ENCODE assay signal across 14 cellular contexts in the genomic region with DNA sequence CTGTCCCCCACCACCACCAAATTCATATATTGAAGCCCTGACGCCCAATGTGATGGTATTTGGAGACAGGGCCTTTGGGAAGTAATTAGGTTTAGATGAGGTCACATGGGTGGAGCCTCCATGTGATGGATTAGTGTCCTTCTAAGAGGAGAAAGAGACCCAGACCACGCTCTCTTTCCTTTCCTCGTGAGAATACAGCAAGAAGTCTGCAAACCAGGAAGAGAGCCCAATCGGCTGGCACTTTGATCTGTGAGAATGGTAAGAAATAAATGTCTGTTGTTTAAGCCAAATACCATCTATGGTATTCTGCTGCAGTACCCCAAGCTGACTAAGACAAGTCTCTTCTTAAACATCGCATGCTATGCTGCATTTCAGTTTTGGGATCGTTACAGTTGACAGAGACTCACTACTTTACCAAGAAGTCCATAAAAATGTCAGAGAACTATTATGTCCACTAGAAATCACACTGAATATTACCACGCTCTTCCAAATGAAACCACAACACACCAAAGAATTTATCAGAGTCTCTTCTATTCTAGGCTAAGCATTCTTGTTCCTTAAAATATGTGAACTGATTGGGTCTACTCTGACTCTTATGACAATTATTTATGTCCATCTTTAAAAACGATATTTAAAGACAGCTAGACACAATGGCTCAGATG. TPM values are rescaled to one million over a fixed set of nuclear protein-coding genes. Genes with fewer than 3 reads are reported as not detected.
DNase-seq lines count a peak whose midpoint lies in the region; ATAC-seq and TF ChIP-seq lines count a peak whose summit lies in the region.
"Had no signal": no experiment of that assay in that cellular context is flagged by ENCODE, and none has a peak within 500 bp of the region (broad histone marks: within the 10 kb centered on the region; RNA-seq: fewer than 3 reads in every experiment).

No MANE protein-coding gene starts in this region.

- H3K27me3 Mint-ChIP-seq in activated naive CD4-positive, alpha-beta T cell treated with anti-CD3 and anti-CD28 coated beads, Interleukin-2, amount 50 U/mL, for 24 hours, result no peaks in the 10 kb centered on the region
- H3K27me3 Mint-ChIP-seq in WTC11 (ENCODE audit: low read depth), result no peaks in the 10 kb centered on the region
- no peaks in the 10 kb centered on the region for H3K27me3 Mint-ChIP-seq in effector memory CD8-positive, alpha-beta T cell

- DNase-seq in activated naive CD4-positive, alpha-beta T cell (lab: John Stamatoyannopoulos, UW), result no peak
- no peak for DNase-seq in WTC11 (ENCODE audit: low spot score)
- no peak for DNase-seq in effector memory CD8-positive, alpha-beta T cell
- no peak for DNase-seq in NK-92 treated with Interleukin-12 subunit alpha and Interleukin-12 subunit beta, amount 100 ng/mL, for 24 hours (lab: John Stamatoyannopoulos, UW)
- DNase-seq in COR-L47 (lab: John Stamatoyannopoulos, UW), result no peak
- DNase-seq in pons (ENCODE audit: low spot score), result no peak
- DNase-seq: activated CD4-positive, CD25-positive, alpha-beta regulatory T cell; cortex of kidney; DMS153; erythroblast; mesenchymal stem cell; RPMI8226 had no signal

- peaks cover 10% of the 10 kb centered on the region for H3K36me3 Mint-ChIP-seq in activated naive CD4-positive, alpha-beta T cell treated with anti-CD3 and anti-CD28 coated beads, Interleukin-2, amount 50 U/mL, for 24 hours
- H3K36me3 Mint-ChIP-seq in WTC11, result peaks cover 3% of the 10 kb centered on the region; the same call in 1 of the 2 replicates
- peaks cover 23% of the 10 kb centered on the region for H3K36me3 Mint-ChIP-seq in effector memory CD8-positive, alpha-beta T cell (ENCODE audit: insufficient read depth)

- POLR2A ChIA-PET in WTC11 (lab: Charles Lee), result no interaction called here

- H3K4me3 Mint-ChIP-seq in activated naive CD4-positive, alpha-beta T cell treated with anti-CD3 and anti-CD28 coated beads, Interleukin-2, amount 50 U/mL, for 24 hours, result peak overlapping the region; percentile 81
- no peak overlapping the region for H3K4me3 Mint-ChIP-seq in WTC11
- peak overlapping the region; percentile 75 to 88 for H3K4me3 Mint-ChIP-seq in effector memory CD8-positive, alpha-beta T cell

- H3K4me1 Mint-ChIP-seq in activated naive CD4-positive, alpha-beta T cell treated with anti-CD3 and anti-CD28 coated beads, Interleukin-2, amount 50 U/mL, for 24 hours, result peaks cover 90% of the 10 kb centered on the region
- H3K4me1 Mint-ChIP-seq in WTC11, result peaks cover 27% of the 10 kb centered on the region
- H3K4me1 Mint-ChIP-seq in effector memory CD8-positive, alpha-beta T cell (ENCODE audit: low read depth in 2 of 2), result peaks cover 64 to 79% of the 10 kb centered on the region in 2 donors

- CTCF ChIA-PET in WTC11 (lab: Charles Lee), result interaction anchor here (1.1 kb wide), 1 partner anchor 17 kb away, joined by 3 read pairs; no protein-coding TSS in a partner anchor

- TF ChIP-seq CTCF in WTC11 (IDR thresholded peaks at IDR 0.05), result no peak

- peaks cover 4% of the 10 kb centered on the region for H3K9me3 Mint-ChIP-seq in activated naive CD4-positive, alpha-beta T cell treated with anti-CD3 and anti-CD28 coated beads, Interleukin-2, amount 50 U/mL, for 24 hours
- H3K9me3 Mint-ChIP-seq in WTC11, result no peaks in the 10 kb centered on the region
- no peaks in the 10 kb centered on the region for H3K9me3 Mint-ChIP-seq in effector memory CD8-positive, alpha-beta T cell

- peak overlapping the region; percentile 98 for H3K27ac Mint-ChIP-seq in activated naive CD4-positive, alpha-beta T cell treated with anti-CD3 and anti-CD28 coated beads, Interleukin-2, amount 50 U/mL, for 24 hours
- H3K27ac Mint-ChIP-seq in WTC11, result peak overlapping the region; percentile 5; the same call in 1 of the 2 replicates
- peak overlapping the region; percentile 93 to 99 for H3K27ac Mint-ChIP-seq in effector memory CD8-positive, alpha-beta T cell

- no peak for ATAC-seq in WTC11
- ATAC-seq in effector memory CD8-positive, alpha-beta T cell (replicated peaks), result no peak
- ATAC-seq in GM18511 (IDR thresholded peaks at IDR 0.05; ENCODE audit: unreplicated experiment), result no peak

TF ChIP-seq in WTC11, 78 proteins besides CTCF, POLR2A, EP300 and RAD21:
- TF ChIP-seq, protein P1, sequence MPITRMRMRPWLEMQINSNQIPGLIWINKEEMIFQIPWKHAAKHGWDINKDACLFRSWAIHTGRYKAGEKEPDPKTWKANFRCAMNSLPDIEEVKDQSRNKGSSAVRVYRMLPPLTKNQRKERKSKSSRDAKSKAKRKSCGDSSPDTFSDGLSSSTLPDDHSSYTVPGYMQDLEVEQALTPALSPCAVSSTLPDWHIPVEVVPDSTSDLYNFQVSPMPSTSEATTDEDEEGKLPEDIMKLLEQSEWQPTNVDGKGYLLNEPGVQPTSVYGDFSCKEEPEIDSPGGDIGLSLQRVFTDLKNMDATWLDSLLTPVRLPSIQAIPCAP (CRISPR knock-in tag; IDR thresholded peaks at IDR 0.05), result no peak
- TF ChIP-seq JUN (CRISPR knock-in tag; IDR thresholded peaks at IDR 0.05) (no peak), MXD4 (CRISPR knock-in tag; IDR thresholded peaks at IDR 0.05; ENCODE audit: borderline replicate concordance) (no peak), ZNF423 (CRISPR knock-in tag; IDR thresholded peaks at IDR 0.05) (no peak), RELA (CRISPR knock-in tag; IDR thresholded peaks at IDR 0.05; ENCODE audit: borderline replicate concordance) (no peak)
- TF ChIP-seq, protein P2, sequence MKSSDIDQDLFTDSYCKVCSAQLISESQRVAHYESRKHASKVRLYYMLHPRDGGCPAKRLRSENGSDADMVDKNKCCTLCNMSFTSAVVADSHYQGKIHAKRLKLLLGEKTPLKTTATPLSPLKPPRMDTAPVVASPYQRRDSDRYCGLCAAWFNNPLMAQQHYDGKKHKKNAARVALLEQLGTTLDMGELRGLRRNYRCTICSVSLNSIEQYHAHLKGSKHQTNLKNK (CRISPR knock-in tag; IDR thresholded peaks at IDR 0.05), result no peak

RNA-seq across cellular contexts. Expression of a gene that starts 48.5 kb away (rescaled TPM):
- 10.4 to 12.2 TPM (median 11.8 TPM) in 3 replicates for total RNA-seq in WTC11 (2021)

Comparison
In these comparisons a context has a peak if more than half of its experiments do, and no peak if none do; other contexts are left out.
1. H3K27ac Mint-ChIP-seq: peak in every context shown above with its lines; median percentile 98 in activated naive CD4-positive, alpha-beta T cell treated with anti-CD3 and anti-CD28 coated beads, Interleukin-2, amount 50 U/mL, for 24 hours; 96 in effector memory CD8-positive, alpha-beta T cell; 5 in WTC11.